In genomic region chr2:46119453-46119852, GRCh38 we compare ENCODE assay signal across 15 cellular contexts.
DNase-seq lines count a peak whose midpoint lies in the region; ATAC-seq and TF ChIP-seq lines count a peak whose summit lies in the region.
"Had no signal": no experiment of that assay in that cellular context is flagged by ENCODE, and none has a peak within 500 bp of the region (broad histone marks: within the 10 kb centered on the region; RNA-seq: fewer than 3 reads in every experiment).

No MANE protein-coding gene starts in this region.

- H3K27me3 Mint-ChIP-seq in effector memory CD8-positive, alpha-beta T cell: no peaks in the 10 kb centered on the region
- H3K27me3 Mint-ChIP-seq: stimulated activated naive CD8-positive, alpha-beta T cell treated with anti-CD3 and anti-CD28 coated beads, Interleukin-15, amount 100 ng/mL, for 72 hours had no signal

- no peaks in the 10 kb centered on the region for H3K27me3 ChIP-seq in liver (ENCODE audit: control insufficient read depth in 4 of 4, insufficient read depth in 4 of 4, low read length in 3 of 4)
- H3K27me3 ChIP-seq: esophagus squamous epithelium had no signal

- H3K27ac ChIP-seq in liver (ENCODE audit: low read depth in 1 of 2, low read length in 2 of 2): peak overlapping the region; percentile 37 to 56
- H3K27ac ChIP-seq in urinary bladder (ENCODE audit: low read depth): peak overlapping the region; percentile 15

- no peak for ATAC-seq in effector memory CD8-positive, alpha-beta T cell (replicated peaks)
- ATAC-seq in HG03095 (IDR thresholded peaks at IDR 0.05; ENCODE audit: unreplicated experiment) (no peak), GM19328 (IDR thresholded peaks at IDR 0.05; ENCODE audit: unreplicated experiment) (no peak)
- ATAC-seq: stimulated activated naive CD8-positive, alpha-beta T cell treated with anti-CD3 and anti-CD28 coated beads, Interleukin-15, amount 100 ng/mL, for 72 hours; WTC11 had no signal

- H3K9ac ChIP-seq in liver (ENCODE audit: low read depth in 1 of 2, low read length in 2 of 2): no peak overlapping the region

- TF ChIP-seq CTCF in liver (IDR thresholded peaks at IDR 0.05; ENCODE audit: low read depth, low read length, missing input control): no peak

- DNase-seq in NOMO-1 treated with DMSO at 0.1 percent for 48 hours (lab: John Stamatoyannopoulos, UW; ENCODE audit: unreplicated experiment) (peak; percentile 42), fibroblast of gingiva (ENCODE audit: low read depth) (peak; percentile 88)
- DNase-seq in effector memory CD8-positive, alpha-beta T cell: no peak
- DNase-seq: activated naive CD4-positive, alpha-beta T cell treated with anti-CD3 and anti-CD28 coated beads, Interleukin-2, amount 10 ng/mL, durations not matched to agents 7 days and 5 days; Caco-2; esophagus squamous epithelium; NCI-H2171 treated with DMSO at 0.1 percent for 48 hours; retina; stimulated activated naive CD8-positive, alpha-beta T cell treated with anti-CD3 and anti-CD28 coated beads, Interleukin-15, amount 100 ng/mL, for 72 hours; SW 1271 had no signal

- H3K4me3 Mint-ChIP-seq in effector memory CD8-positive, alpha-beta T cell: no peak overlapping the region
- H3K4me3 Mint-ChIP-seq: activated naive CD4-positive, alpha-beta T cell treated with anti-CD3 and anti-CD28 coated beads, Interleukin-2, amount 10 ng/mL, durations not matched to agents 7 days and 5 days; stimulated activated naive CD8-positive, alpha-beta T cell treated with anti-CD3 and anti-CD28 coated beads, Interleukin-15, amount 100 ng/mL, for 72 hours; WTC11 had no signal

- WGBS in liver: 74% methylated on average over 5 of the region's 5 CpGs
- WGBS in urinary bladder: 59% methylated on average over 5 of the region's 5 CpGs

- H3K36me3 Mint-ChIP-seq in effector memory CD8-positive, alpha-beta T cell (ENCODE audit: insufficient read depth): peaks cover 4% of the 10 kb centered on the region
- H3K36me3 Mint-ChIP-seq: activated naive CD4-positive, alpha-beta T cell treated with anti-CD3 and anti-CD28 coated beads, Interleukin-2, amount 10 ng/mL, durations not matched to agents 7 days and 5 days; WTC11 had no signal

- no peaks in the 10 kb centered on the region for H3K4me1 Mint-ChIP-seq in effector memory CD8-positive, alpha-beta T cell (ENCODE audit: low read depth in 2 of 2)
- H3K4me1 Mint-ChIP-seq: activated naive CD4-positive, alpha-beta T cell treated with anti-CD3 and anti-CD28 coated beads, Interleukin-2, amount 10 ng/mL, durations not matched to agents 7 days and 5 days; stimulated activated naive CD8-positive, alpha-beta T cell treated with anti-CD3 and anti-CD28 coated beads, Interleukin-15, amount 100 ng/mL, for 72 hours had no signal

- H3K36me3 ChIP-seq in liver (ENCODE audit: control insufficient read depth in 4 of 4, insufficient read depth in 3 of 4, low read depth in 1 of 4, low read length in 3 of 4): no peaks in the 10 kb centered on the region
- no peaks in the 10 kb centered on the region for H3K36me3 ChIP-seq in urinary bladder (ENCODE audit: insufficient read depth)
- H3K36me3 ChIP-seq: esophagus squamous epithelium had no signal

- H3K9me3 Mint-ChIP-seq in effector memory CD8-positive, alpha-beta T cell: no peaks in the 10 kb centered on the region
- H3K9me3 Mint-ChIP-seq: activated naive CD4-positive, alpha-beta T cell treated with anti-CD3 and anti-CD28 coated beads, Interleukin-2, amount 10 ng/mL, durations not matched to agents 7 days and 5 days; stimulated activated naive CD8-positive, alpha-beta T cell treated with anti-CD3 and anti-CD28 coated beads, Interleukin-15, amount 100 ng/mL, for 72 hours; WTC11 had no signal

- H3K4me1 ChIP-seq in liver (ENCODE audit: control insufficient read depth in 4 of 4, insufficient read depth in 4 of 4, low read length in 3 of 4): peaks cover 0 to 3% (median 0%) of the 10 kb centered on the region in 4 donors
- no peaks in the 10 kb centered on the region for H3K4me1 ChIP-seq in urinary bladder (ENCODE audit: insufficient read depth)

- no peaks in the 10 kb centered on the region for H3K9me3 ChIP-seq in liver (ENCODE audit: control insufficient read depth in 4 of 4, low read length in 3 of 4)
- H3K9me3 ChIP-seq: Caco-2, esophagus squamous epithelium had no signal

- TF ChIP-seq RAD21 in liver (IDR thresholded peaks at IDR 0.05): no peak

- H3K27ac Mint-ChIP-seq in effector memory CD8-positive, alpha-beta T cell: no peak overlapping the region
- H3K27ac Mint-ChIP-seq: activated naive CD4-positive, alpha-beta T cell treated with anti-CD3 and anti-CD28 coated beads, Interleukin-2, amount 10 ng/mL, durations not matched to agents 7 days and 5 days; WTC11 had no signal

- H3K4me3 ChIP-seq in liver (ENCODE audit: low read depth in 1 of 3, low read length in 3 of 3): no peak overlapping the region
- H3K4me3 ChIP-seq in urinary bladder (ENCODE audit: low read depth, low read length): no peak overlapping the region
- H3K4me3 ChIP-seq: esophagus squamous epithelium had no signal

TF ChIP-seq in liver, 16 proteins besides CTCF, POLR2A, EP300 and RAD21:
- TF ChIP-seq GABPA (IDR thresholded peaks at IDR 0.05 in 1 of 2, conservative IDR thresholded peaks at IDR 0.05 in 1 of 2) (no peak), REST (IDR thresholded peaks at IDR 0.05) (no peak), FOXA2 (IDR thresholded peaks at IDR 0.05) (no peak), ATF3 (IDR thresholded peaks at IDR 0.05) (no peak), TAF1 (conservative IDR thresholded peaks at IDR 0.05) (no peak), YY1 (IDR thresholded peaks at IDR 0.05) (no peak), NR2F2 (IDR thresholded peaks at IDR 0.05) (no peak), SP1 (IDR thresholded peaks at IDR 0.05) (no peak), HNF4G (IDR thresholded peaks at IDR 0.05) (no peak), MAX (IDR thresholded peaks at IDR 0.05) (no peak), FOXA1 (IDR thresholded peaks at IDR 0.05) (no peak), RXRA (IDR thresholded peaks at IDR 0.05) (no peak), JUND (IDR thresholded peaks at IDR 0.05) (no peak), ZBTB33 (IDR thresholded peaks at IDR 0.05) (no peak), EGR1 (IDR thresholded peaks at IDR 0.05; ENCODE audit: low read depth in 2 of 2) (no peak), HNF4A (conservative IDR thresholded peaks at IDR 0.05) (no peak)

Comparison
In these comparisons a context has a peak if more than half of its experiments do, and no peak if none do; other contexts are left out.
1. DNase-seq: peak in NOMO-1 treated with DMSO at 0.1 percent for 48 hours (single experiment) and fibroblast of gingiva (single experiment); none in effector memory CD8-positive, alpha-beta T cell (0 of 3).